ENCODE assay signal across 21 cellular contexts in the genomic region with DNA sequence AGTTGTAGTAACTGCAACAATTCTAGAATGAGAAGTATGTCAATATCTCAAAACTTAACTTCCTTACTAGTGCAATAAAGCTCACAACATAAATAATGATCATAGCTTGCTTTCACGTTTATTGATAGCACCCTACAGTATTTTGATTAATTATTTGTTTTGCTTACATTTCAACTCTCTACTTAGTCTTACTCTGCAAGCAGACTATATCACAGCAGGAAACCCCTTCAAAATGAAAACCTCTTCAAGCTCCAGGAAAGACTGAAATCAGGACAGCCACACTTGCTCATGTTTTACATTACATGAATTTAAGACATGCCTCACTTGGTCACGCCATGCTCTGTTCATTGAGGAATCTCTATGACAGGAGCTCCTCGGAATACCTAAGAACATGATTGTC.
"Had no signal": no experiment of that assay in that cellular context is flagged by ENCODE, and none has a peak within 500 bp of the region (broad histone marks: within the 10 kb centered on the region; RNA-seq: fewer than 3 reads in every experiment).

No MANE protein-coding gene starts in this region.

- H3K4me3 Mint-ChIP-seq: activated CD4-positive, alpha-beta memory T cell treated with anti-CD3 and anti-CD28 coated beads for 36 hours; activated T-cell treated with anti-CD3 and anti-CD28 coated beads, Interleukin-2, amount 50 U/mL, for 24 hours; T-helper 1 cell treated with Interleukin-12 subunit alpha and Interleukin-12 subunit beta and Interleukin-4 antibody, amounts not matched to agents 30 μg/mL and 1 μg/mL, for 36 hours had no signal

- H3K27ac Mint-ChIP-seq: activated CD4-positive, alpha-beta memory T cell treated with anti-CD3 and anti-CD28 coated beads for 36 hours; activated T-cell treated with anti-CD3 and anti-CD28 coated beads, Interleukin-2, amount 50 U/mL, for 24 hours; natural killer cell treated with Interleukin-12 subunit alpha and Interleukin-12 subunit beta and Interleukin-15 and Interleukin-18, amount 100 ng/mL, for 72 hours; T-helper 1 cell treated with Interleukin-12 subunit alpha and Interleukin-12 subunit beta and Interleukin-4 antibody, amounts not matched to agents 30 μg/mL and 1 μg/mL, for 36 hours had no signal

- H3K27me3 Mint-ChIP-seq: activated CD4-positive, alpha-beta memory T cell treated with anti-CD3 and anti-CD28 coated beads for 36 hours; activated T-cell treated with anti-CD3 and anti-CD28 coated beads, Interleukin-2, amount 50 U/mL, for 24 hours; natural killer cell treated with Interleukin-12 subunit alpha and Interleukin-12 subunit beta and Interleukin-15 and Interleukin-18, amount 100 ng/mL, for 72 hours had no signal

- H3K9me3 ChIP-seq: lower lobe of right lung, tibial artery had no signal

- H3K4me3 ChIP-seq: dorsolateral prefrontal cortex, lower lobe of right lung, tibial artery had no signal

- H3K9me3 Mint-ChIP-seq: activated CD4-positive, alpha-beta memory T cell treated with anti-CD3 and anti-CD28 coated beads for 36 hours; activated T-cell treated with anti-CD3 and anti-CD28 coated beads, Interleukin-2, amount 50 U/mL, for 24 hours; natural killer cell treated with Interleukin-12 subunit alpha and Interleukin-12 subunit beta and Interleukin-15 and Interleukin-18, amount 100 ng/mL, for 72 hours; T-helper 1 cell treated with Interleukin-12 subunit alpha and Interleukin-12 subunit beta and Interleukin-4 antibody, amounts not matched to agents 30 μg/mL and 1 μg/mL, for 36 hours had no signal

- H3K27me3 ChIP-seq: dorsolateral prefrontal cortex, tibial artery had no signal

- H3K27ac ChIP-seq: dorsolateral prefrontal cortex, epithelial cell of prostate, lower lobe of right lung, tibial artery, WERI-Rb-1 had no signal

- DNase-seq: activated CD4-positive, alpha-beta memory T cell treated with anti-CD3 and anti-CD28 coated beads for 36 hours; activated effector memory CD4-positive, alpha-beta T cell treated with Interleukin-2 at 50 U/mL for 16 hours; activated naive CD4-positive, alpha-beta T cell treated with anti-CD3 and anti-CD28 coated beads, Interleukin-2, amount 50 U/mL, for 16 hours; activated T-cell treated with anti-CD3 and anti-CD28 coated beads, Interleukin-2, amount 50 U/mL, for 24 hours; amniotic stem cell; caudate nucleus; dorsolateral prefrontal cortex; foreskin melanocyte; hypothalamus; lower lobe of right lung; nucleus accumbens; stimulated activated CD4-positive, alpha-beta T cell treated with anti-CD3 and anti-CD28 coated beads, Interleukin-12 subunit alpha, Interleukin-12 subunit beta, amount 100 ng/mL, for 4 hours; stimulated activated CD4-positive, alpha-beta T cell treated with anti-CD3 and anti-CD28 coated beads, Interleukin-1b, Interleukin-23, amount 100 ng/mL, for 48 hours; stimulated activated CD8-positive, alpha-beta memory T cell treated with anti-CD3 and anti-CD28 coated beads, Interleukin-4, amount 100 ng/mL, for 48 hours; stimulated activated naive CD4-positive, alpha-beta T cell; substantia nigra; tibial artery; WERI-Rb-1 had no signal
